ENCODE assay signal across 12 cellular contexts in the genomic region with DNA sequence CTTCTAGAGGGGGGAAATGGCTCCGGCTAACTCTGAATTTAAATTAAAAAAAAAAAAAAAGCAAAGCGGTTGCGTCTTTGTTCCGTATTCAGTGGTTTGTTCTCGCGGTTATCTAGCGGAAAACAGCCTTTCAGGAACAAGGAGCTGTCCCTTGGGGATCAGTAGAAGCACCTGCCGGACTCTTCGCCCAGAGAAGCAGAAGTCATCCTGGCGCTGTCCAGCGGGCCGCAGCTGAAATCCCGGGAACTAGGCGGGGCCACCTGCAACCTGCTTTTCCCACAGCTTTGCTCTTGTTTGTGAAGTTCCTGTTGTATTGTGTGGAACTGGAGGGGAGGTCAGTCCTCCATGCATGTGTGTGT. TPM values are rescaled to one million over a fixed set of nuclear protein-coding genes. Genes with fewer than 3 reads are reported as not detected.
DNase-seq lines count a peak whose midpoint lies in the region; ATAC-seq and TF ChIP-seq lines count a peak whose summit lies in the region.
"Had no signal": no experiment of that assay in that cellular context is flagged by ENCODE, and none has a peak within 500 bp of the region (broad histone marks: within the 10 kb centered on the region; RNA-seq: fewer than 3 reads in every experiment).

No MANE protein-coding gene starts in this region.

- peaks cover 18% of the 10 kb centered on the region for H3K27me3 ChIP-seq in RWPE2 (ENCODE audit: insufficient read depth, poor library complexity, severe bottlenecking)
- H3K27me3 ChIP-seq: BLaER1 had no signal

- no peak for ATAC-seq in activated CD4-positive, alpha-beta T cell treated with anti-CD3 and anti-CD28 coated beads for 36 hours
- peak; percentile 87 for ATAC-seq in RWPE2 (ENCODE audit: low read depth)
- ATAC-seq in GM18858 (IDR thresholded peaks at IDR 0.05; ENCODE audit: unreplicated experiment): no peak
- no peak for ATAC-seq in HG03571 (IDR thresholded peaks at IDR 0.05; ENCODE audit: unreplicated experiment)
- ATAC-seq: activated T-helper 17 cell treated with anti-CD3 and anti-CD28 coated beads, Interleukin-2, amount 50 U/mL, for 72 hours; Right ventricle myocardium inferior had no signal

- no peaks in the 10 kb centered on the region for H3K9me3 Mint-ChIP-seq in activated CD4-positive, alpha-beta T cell treated with anti-CD3 and anti-CD28 coated beads for 36 hours (ENCODE audit: low read depth)
- H3K9me3 Mint-ChIP-seq: activated T-helper 17 cell treated with anti-CD3 and anti-CD28 coated beads, Interleukin-2, amount 50 U/mL, for 72 hours had no signal

- no peaks in the 10 kb centered on the region for H3K36me3 Mint-ChIP-seq in activated CD4-positive, alpha-beta T cell treated with anti-CD3 and anti-CD28 coated beads for 36 hours (ENCODE audit: low read depth)

- no peaks in the 10 kb centered on the region for H3K4me1 ChIP-seq in RWPE2 (ENCODE audit: insufficient read depth, poor library complexity, severe bottlenecking)
- H3K4me1 ChIP-seq: BLaER1 had no signal

- peaks cover 5% of the 10 kb centered on the region for H3K4me1 Mint-ChIP-seq in activated CD4-positive, alpha-beta T cell treated with anti-CD3 and anti-CD28 coated beads for 36 hours
- H3K4me1 Mint-ChIP-seq: activated T-helper 17 cell treated with anti-CD3 and anti-CD28 coated beads, Interleukin-2, amount 50 U/mL, for 72 hours had no signal

- no peak overlapping the region for H3K27ac ChIP-seq in RWPE2 (ENCODE audit: poor library complexity, severe bottlenecking)
- H3K27ac ChIP-seq: BLaER1 had no signal

- no peaks in the 10 kb centered on the region for H3K9me3 ChIP-seq in RWPE2 (ENCODE audit: severe bottlenecking)

- no peak overlapping the region for H3K4me3 Mint-ChIP-seq in activated CD4-positive, alpha-beta T cell treated with anti-CD3 and anti-CD28 coated beads for 36 hours

- no peak overlapping the region for H3K4me3 ChIP-seq in RWPE2 (ENCODE audit: severe bottlenecking)
- H3K4me3 ChIP-seq in retinal pigment epithelial cell (ENCODE audit: low read length): peak overlapping the region; percentile 26
- H3K4me3 ChIP-seq: BLaER1 had no signal

- peaks cover 24% of the 10 kb centered on the region for H3K27me3 Mint-ChIP-seq in activated CD4-positive, alpha-beta T cell treated with anti-CD3 and anti-CD28 coated beads for 36 hours

- POLR2A ChIA-PET in activated CD4-positive, alpha-beta T cell treated with anti-CD3 and anti-CD28 coated beads for 36 hours (lab: Charles Lee): no interaction called here

- H3K36me3 ChIP-seq in RWPE2 (ENCODE audit: low read depth): no peaks in the 10 kb centered on the region
- H3K36me3 ChIP-seq: BLaER1 had no signal

- intact Hi-C loops in activated CD4-positive, alpha-beta T cell treated with anti-CD3 and anti-CD28 coated beads for 36 hours (cut with DNase I, micrococcal nuclease): no loop called here

- DNase-seq in activated CD4-positive, alpha-beta T cell treated with anti-CD3 and anti-CD28 coated beads for 36 hours: peak; percentile 14
- DNase-seq in activated CD4-positive, alpha-beta T cell treated with anti-CD3 and anti-CD28 coated beads, Interleukin-2, amount 50 U/mL, for 1 hour: no peak
- peak; percentile 60 for DNase-seq in RWPE2 (ENCODE audit: low spot score)
- DNase-seq in foreskin melanocyte: peak; percentile 20
- DNase-seq in retinal pigment epithelial cell (ENCODE audit: low read depth): peak; percentile 28
- DNase-seq in NCI-H2227 (lab: John Stamatoyannopoulos, UW; ENCODE audit: unreplicated experiment): no peak
- DNase-seq: stimulated activated CD4-positive, alpha-beta T cell treated with anti-CD3 and anti-CD28 coated beads, Interleukin-2, amount 100 ng/mL, for 48 hours had no signal

- no peak for TF ChIP-seq CTCF in RWPE2 (IDR thresholded peaks at IDR 0.05; ENCODE audit: poor library complexity, severe bottlenecking)
- TF ChIP-seq CTCF in retinal pigment epithelial cell (conservative IDR thresholded peaks at IDR 0.05; ENCODE audit: low read depth, low read length): no peak

- no peak overlapping the region for H3K27ac Mint-ChIP-seq in activated CD4-positive, alpha-beta T cell treated with anti-CD3 and anti-CD28 coated beads for 36 hours
- H3K27ac Mint-ChIP-seq: activated T-helper 17 cell treated with anti-CD3 and anti-CD28 coated beads, Interleukin-2, amount 50 U/mL, for 72 hours had no signal

- CTCF ChIA-PET in activated CD4-positive, alpha-beta T cell treated with anti-CD3 and anti-CD28 coated beads for 36 hours (lab: Charles Lee): no interaction called here

RNA-seq across cellular contexts. Expression of gene GJE1, which starts 43.9 kb away (rescaled TPM):
- not detected for total RNA-seq in activated CD4-positive, alpha-beta T cell treated with anti-CD3 and anti-CD28 coated beads for 36 hours
- total RNA-seq: activated T-helper 17 cell treated with anti-CD3 and anti-CD28 coated beads, Interleukin-2, amount 50 U/mL, for 72 hours; Right ventricle myocardium inferior had no signal

RNA-seq across cellular contexts. Expression of gene NMBR, which starts 58.1 kb away (rescaled TPM):
- total RNA-seq in activated CD4-positive, alpha-beta T cell treated with anti-CD3 and anti-CD28 coated beads for 36 hours: not detected
- total RNA-seq: activated T-helper 17 cell treated with anti-CD3 and anti-CD28 coated beads, Interleukin-2, amount 50 U/mL, for 72 hours; Right ventricle myocardium inferior had no signal

RNA-seq across cellular contexts. Expression of gene VTA1, which starts 58.2 kb away (rescaled TPM):
- 10 to 100 TPM; 55.6 to 73.9 TPM for total RNA-seq in activated CD4-positive, alpha-beta T cell treated with anti-CD3 and anti-CD28 coated beads for 36 hours

Comparison
In these comparisons a context has a peak if more than half of its experiments do, and no peak if none do; other contexts are left out.
1. DNase-seq: peak in activated CD4-positive, alpha-beta T cell treated with anti-CD3 and anti-CD28 coated beads for 36 hours (single experiment), RWPE2 (single experiment), foreskin melanocyte (single experiment) and retinal pigment epithelial cell (single experiment); none in activated CD4-positive, alpha-beta T cell treated with anti-CD3 and anti-CD28 coated beads, Interleukin-2, amount 50 U/mL, for 1 hour (single experiment) and NCI-H2227 (single experiment).